22 cellular contexts compared by ENCODE assay signal in genomic region chr1:20148571-20149500, GRCh38. TPM values are rescaled to one million over a fixed set of nuclear protein-coding genes. Genes with fewer than 3 reads are reported as not detected.
"Had no signal": no experiment of that assay in that cellular context is flagged by ENCODE, and none has a peak within 500 bp of the region (broad histone marks: within the 10 kb centered on the region; RNA-seq: fewer than 3 reads in every experiment).

No MANE protein-coding gene starts in this region.

- H2AFZ ChIP-seq: neural progenitor cell, parathyroid adenoma had no signal

- H3K4me3 ChIP-seq: esophagus squamous epithelium, gastroesophageal sphincter, neural progenitor cell, psoas muscle, skin epidermis had no signal

- H3K4me1 ChIP-seq: parathyroid adenoma had no signal

- DNase-seq: caudate nucleus; esophagus squamous epithelium; foreskin fibroblast; immature natural killer cell; naive thymus-derived CD4-positive, alpha-beta T cell; occipital lobe; psoas muscle; retina; stimulated activated naive CD4-positive, alpha-beta T cell treated with Interleukin-2 at 50 U/mL for 16 hours; trophoblast cell had no signal

- H3K9me3 ChIP-seq: esophagus squamous epithelium, gastroesophageal sphincter, psoas muscle had no signal

- H3K9ac ChIP-seq: neural progenitor cell, parathyroid adenoma had no signal

- H3K4me3 Mint-ChIP-seq: immature natural killer cell, neural progenitor cell had no signal

- H3K4me2 ChIP-seq: neural progenitor cell had no signal

- H3K27ac ChIP-seq: esophagus squamous epithelium, gastroesophageal sphincter, neural progenitor cell, parathyroid adenoma, psoas muscle, skin epidermis had no signal

- H3K27me3 ChIP-seq: gastroesophageal sphincter, neural progenitor cell had no signal

- H3K36me3 Mint-ChIP-seq: immature natural killer cell; naive thymus-derived CD4-positive, alpha-beta T cell; neural progenitor cell had no signal

- H3K9me3 Mint-ChIP-seq: immature natural killer cell; naive thymus-derived CD4-positive, alpha-beta T cell; neural progenitor cell had no signal

- ATAC-seq: gastroesophageal sphincter; left colon; naive thymus-derived CD4-positive, alpha-beta T cell; psoas muscle; sciatic nerve had no signal

- H3K27ac Mint-ChIP-seq: immature natural killer cell; naive thymus-derived CD4-positive, alpha-beta T cell; neural progenitor cell had no signal

- H3K36me3 ChIP-seq: esophagus squamous epithelium, gastroesophageal sphincter, neural progenitor cell had no signal

RNA-seq across cellular contexts. Expression of gene PLA2G2F, which starts 9.7 kb away (rescaled TPM):
- total RNA-seq: gastroesophageal sphincter; lung microvascular endothelial cell; mesenteric fat pad; mononuclear cell; naive thymus-derived CD4-positive, alpha-beta T cell; occipital lobe; psoas muscle; sciatic nerve had no signal
- polyA plus RNA-seq: immature natural killer cell; liver; naive thymus-derived CD4-positive, alpha-beta T cell had no signal

RNA-seq across cellular contexts. Expression of gene PLA2G2D, which starts 29.5 kb away (rescaled TPM):
- total RNA-seq: epithelial cell of proximal tubule; gastroesophageal sphincter; kidney epithelial cell; lung microvascular endothelial cell; mesenteric fat pad; mononuclear cell; naive thymus-derived CD4-positive, alpha-beta T cell; occipital lobe; psoas muscle; sciatic nerve had no signal
- polyA plus RNA-seq: immature natural killer cell; naive thymus-derived CD4-positive, alpha-beta T cell; psoas muscle had no signal

RNA-seq across cellular contexts. Expression of gene UBXN10, which starts 37.1 kb away (rescaled TPM):
- total RNA-seq: lung microvascular endothelial cell had no signal

RNA-seq across cellular contexts. Expression of gene PLA2G2C, which starts 37.5 kb away (rescaled TPM):
- total RNA-seq: epithelial cell of proximal tubule, kidney epithelial cell, liver, lung microvascular endothelial cell, occipital lobe, psoas muscle had no signal
- polyA plus RNA-seq: immature natural killer cell; liver; naive thymus-derived CD4-positive, alpha-beta T cell; psoas muscle had no signal
